17 cellular contexts compared by ENCODE assay signal in genomic region chr12:4443616-4444015, GRCh38. TPM values are rescaled to one million over a fixed set of nuclear protein-coding genes. Genes with fewer than 3 reads are reported as not detected.
DNase-seq lines count a peak whose midpoint lies in the region; ATAC-seq and TF ChIP-seq lines count a peak whose summit lies in the region.
"Had no signal": no experiment of that assay in that cellular context is flagged by ENCODE, and none has a peak within 500 bp of the region (broad histone marks: within the 10 kb centered on the region; RNA-seq: fewer than 3 reads in every experiment).

No MANE protein-coding gene starts in this region.

- H3K4me2 ChIP-seq in DND-41 (ENCODE audit: insufficient read depth, low read length): peak overlapping the region; percentile 9; the same call in 1 of the 2 replicates
- no peak overlapping the region for H3K4me2 ChIP-seq in mesendoderm (ENCODE audit: low read length)

- peaks cover 59% of the 10 kb centered on the region for H3K4me1 ChIP-seq in DND-41 (ENCODE audit: insufficient read depth, low read length)
- peaks cover 22% of the 10 kb centered on the region for H3K4me1 ChIP-seq in mesendoderm (ENCODE audit: control insufficient read depth, low read depth, low read length)
- H3K4me1 ChIP-seq in skeletal muscle tissue (ENCODE audit: control insufficient read depth in 3 of 3, insufficient read depth in 3 of 3, low read length in 3 of 3): peaks cover 40 to 71% (median 64%) of the 10 kb centered on the region in 3 donors
- no peaks in the 10 kb centered on the region for H3K4me1 ChIP-seq in stomach

- DNase-seq in DND-41: peak; percentile 36
- no peak for DNase-seq in mesendoderm
- DNase-seq in left colon: no peak
- DNase-seq in sciatic nerve (ENCODE audit: low spot score): no peak
- DNase-seq in stomach: no peak
- DNase-seq: AML-193; CD4-positive, CD25-positive, alpha-beta regulatory T cell; MV-4-11; NCI-H1417 treated with DMSO at 0.1 percent for 48 hours; NCI-H1930; NCI-H2171 treated with DMSO at 0.1 percent for 48 hours; NCI-H774; PC-3 had no signal

- peak overlapping the region; percentile 6 for H3K4ac ChIP-seq in mesendoderm (ENCODE audit: low read depth, low read length)

- H2AK5ac ChIP-seq in mesendoderm (ENCODE audit: low read length): peak overlapping the region; percentile 76

- H3K79me1 ChIP-seq in mesendoderm (ENCODE audit: low read length): no peaks in the 10 kb centered on the region

- peak; percentile 32 for ATAC-seq in DND-41 (ENCODE audit: insufficient read depth, low read depth)
- ATAC-seq in left colon: no peak
- no peak for ATAC-seq in sciatic nerve
- ATAC-seq: PC-3 had no signal

- no peak overlapping the region for H3K4me3 Mint-ChIP-seq in dendritic cell treated with granulocyte-macrophage colony-stimulating factor and Interleukin-4, amounts not matched to agents 40 ng/mL and 50 ng/mL, for 4 days
- H3K4me3 Mint-ChIP-seq: CD4-positive, CD25-positive, alpha-beta regulatory T cell had no signal

- peaks cover 87% of the 10 kb centered on the region for H3K4me1 Mint-ChIP-seq in dendritic cell treated with granulocyte-macrophage colony-stimulating factor and Interleukin-4, amounts not matched to agents 40 ng/mL and 50 ng/mL, for 4 days (ENCODE audit: low read depth)

- TF ChIP-seq EP300 in stomach (IDR thresholded peaks at IDR 0.05): no peak

- peak overlapping the region; percentile 63 for H3K18ac ChIP-seq in mesendoderm (ENCODE audit: low read length)

- no CpG with 5 or more reads among the region's 17 CpGs for WGBS in mesendoderm (ENCODE audit: extremely low coverage, insufficient coverage, low lambda C conversion rate)
- WGBS in stomach, 5 donors: 83 to 85% (median 84%) methylated on average over 11 to 17 of the region's 17 CpGs

- no peak overlapping the region for H2BK15ac ChIP-seq in mesendoderm (replicated peaks; ENCODE audit: low read depth)

- peak overlapping the region; percentile 31 for H3K27ac Mint-ChIP-seq in dendritic cell treated with granulocyte-macrophage colony-stimulating factor and Interleukin-4, amounts not matched to agents 40 ng/mL and 50 ng/mL, for 4 days
- H3K27ac Mint-ChIP-seq: CD4-positive, CD25-positive, alpha-beta regulatory T cell had no signal

- peak overlapping the region; percentile 86 for H3K27ac ChIP-seq in DND-41 (ENCODE audit: low read length)
- no peak overlapping the region for H3K27ac ChIP-seq in mesendoderm (ENCODE audit: low read depth, low read length)
- peak overlapping the region; percentile 70 for H3K27ac ChIP-seq in skeletal muscle tissue (ENCODE audit: low read depth, low read length)
- H3K27ac ChIP-seq in stomach: no peak overlapping the region

- H3K27me3 Mint-ChIP-seq in dendritic cell treated with granulocyte-macrophage colony-stimulating factor and Interleukin-4, amounts not matched to agents 40 ng/mL and 50 ng/mL, for 4 days: peaks cover 13% of the 10 kb centered on the region

- H3K36me3 ChIP-seq in DND-41 (ENCODE audit: insufficient read depth, low read length) (no peaks in the 10 kb centered on the region), mesendoderm (ENCODE audit: control insufficient read depth, insufficient read depth, low read length) (no peaks in the 10 kb centered on the region), skeletal muscle tissue (ENCODE audit: control insufficient read depth in 3 of 3, insufficient read depth in 3 of 3, low read length in 3 of 3) (peaks cover 0 to 3% (median 0%) of the 10 kb centered on the region in 3 donors), stomach (no peaks in the 10 kb centered on the region)

- H2BK5ac ChIP-seq in mesendoderm (ENCODE audit: low read length): peak overlapping the region; percentile 20

- H3K56ac ChIP-seq in mesendoderm (ENCODE audit: low read length): peak overlapping the region; percentile 17

- TF ChIP-seq CTCF in DND-41 (IDR thresholded peaks at IDR 0.05; ENCODE audit: borderline replicate concordance, extremely low read depth, low read length, poor library complexity, severe bottlenecking) (no peak), stomach (IDR thresholded peaks at IDR 0.05) (no peak)

- H3K9me3 Mint-ChIP-seq in dendritic cell treated with granulocyte-macrophage colony-stimulating factor and Interleukin-4, amounts not matched to agents 40 ng/mL and 50 ng/mL, for 4 days: no peaks in the 10 kb centered on the region
- H3K9me3 Mint-ChIP-seq: CD4-positive, CD25-positive, alpha-beta regulatory T cell had no signal

- H3K9me3 ChIP-seq in DND-41 (ENCODE audit: insufficient read depth, low read length, severe bottlenecking) (no peaks in the 10 kb centered on the region), skeletal muscle tissue (ENCODE audit: control insufficient read depth in 3 of 3, low read length in 3 of 3) (no peaks in the 10 kb centered on the region), stomach (no peaks in the 10 kb centered on the region)

- no peaks in the 10 kb centered on the region for H3K27me3 ChIP-seq in DND-41 (ENCODE audit: insufficient read depth, low read length, poor library complexity)
- H3K27me3 ChIP-seq in mesendoderm (ENCODE audit: insufficient read depth, low read length, poor library complexity): no peaks in the 10 kb centered on the region
- peaks cover 0 to 4% (median 0%) of the 10 kb centered on the region in 3 donors for H3K27me3 ChIP-seq in skeletal muscle tissue (ENCODE audit: control insufficient read depth in 3 of 3, insufficient read depth in 3 of 3, low read length in 3 of 3)
- H3K27me3 ChIP-seq in stomach: peaks cover 0 to 34% (median 10%) of the 10 kb centered on the region in 3 donors

- no peaks in the 10 kb centered on the region for H4K20me1 ChIP-seq in DND-41 (ENCODE audit: insufficient read depth, low read length)

- no peak for TF ChIP-seq POLR2A in stomach (IDR thresholded peaks at IDR 0.05)

- H2BK120ac ChIP-seq in mesendoderm (ENCODE audit: low read depth, low read length): no peak overlapping the region

- H3K9ac ChIP-seq in DND-41 (ENCODE audit: low read depth, low read length): 0 out of 2 replicates have a peak overlapping the region, but pooled peaks have one; percentile 9
- H3K9ac ChIP-seq in mesendoderm (ENCODE audit: low read length): no peak overlapping the region
- peak overlapping the region in 1 of 3 donors; percentile 89 for H3K9ac ChIP-seq in skeletal muscle tissue (ENCODE audit: low read depth in 1 of 3, low read length in 3 of 3)

- H3K79me2 ChIP-seq in DND-41 (ENCODE audit: insufficient read depth, low read length): no peaks in the 10 kb centered on the region
- H3K79me2 ChIP-seq in mesendoderm (ENCODE audit: control insufficient read depth, insufficient read depth, low read length): no peaks in the 10 kb centered on the region

- H3K36me3 Mint-ChIP-seq in dendritic cell treated with granulocyte-macrophage colony-stimulating factor and Interleukin-4, amounts not matched to agents 40 ng/mL and 50 ng/mL, for 4 days (ENCODE audit: low read depth): no peaks in the 10 kb centered on the region
- H3K36me3 Mint-ChIP-seq: CD4-positive, CD25-positive, alpha-beta regulatory T cell had no signal

- H3K23ac ChIP-seq in mesendoderm (ENCODE audit: low read length): no peak overlapping the region

- intact Hi-C loops in dendritic cell treated with granulocyte-macrophage colony-stimulating factor and Interleukin-4, amounts not matched to agents 40 ng/mL and 50 ng/mL, for 4 days (cut with micrococcal nuclease): no loop called here
- intact Hi-C loops in left colon (cut with DNase I, micrococcal nuclease): no loop called here
- intact Hi-C loops in sciatic nerve (cut with DNase I): no loop called here
- intact Hi-C loops in stomach (cut with DNase I; ENCODE audit: low total_unique reads): no loop called here

- no peak overlapping the region for H2AFZ ChIP-seq in DND-41 (ENCODE audit: low read depth, low read length)

- H4K8ac ChIP-seq in mesendoderm (ENCODE audit: low read depth, low read length): no peak overlapping the region

- H4K5ac ChIP-seq in mesendoderm (ENCODE audit: low read length): no peak overlapping the region

- H3K4me3 ChIP-seq in DND-41 (ENCODE audit: low read depth in 1 of 2, low read length in 2 of 2): no peak overlapping the region
- H3K4me3 ChIP-seq in mesendoderm (ENCODE audit: low read length): no peak overlapping the region
- peak overlapping the region in 2 of 3 donors; percentile 43 to 82 for H3K4me3 ChIP-seq in skeletal muscle tissue (ENCODE audit: low read length in 3 of 3)
- no peak overlapping the region for H3K4me3 ChIP-seq in stomach

RNA-seq across cellular contexts. Expression of gene FGF6, which starts 2.0 kb away (rescaled TPM):
- polyA plus RNA-seq in mesendoderm (2013, experiment 1 of 2): not detected
- polyA plus RNA-seq in mesendoderm (2013, experiment 2 of 2): not detected
- total RNA-seq in skeletal muscle tissue (16.2 TPM), left colon (not detected), sciatic nerve (not detected), stomach (not detected)
- not detected for polyA plus RNA-seq in stomach
- total RNA-seq: CD4-positive, CD25-positive, alpha-beta regulatory T cell; NCI-H460; PC-3; SK-MEL-5 had no signal
- polyA plus RNA-seq: CD4-positive, CD25-positive, alpha-beta regulatory T cell had no signal

Comparison
In these comparisons a context has a peak if more than half of its experiments do, and no peak if none do; other contexts are left out.
1. H3K27ac ChIP-seq: peak in DND-41 (single experiment) and skeletal muscle tissue (single experiment); none in mesendoderm (single experiment) and stomach (0 of 5).
2. H3K4me3 ChIP-seq: peak in skeletal muscle tissue (2 of 3); none in DND-41 (0 of 2), mesendoderm (single experiment) and stomach (0 of 4).
3. RNA of gene FGF6, which starts 2.0 kb away (total RNA-seq): 16.2 TPM in skeletal muscle tissue (single experiment); not detected in left colon, not detected in sciatic nerve (single experiment) and not detected in stomach; every median in the first group is over 10 times any median in the second.